Comparison of ENCODE assay signal across 36 cellular contexts in genomic region chr12:109786799-109787198, GRCh38. TPM values are rescaled to one million over a fixed set of nuclear protein-coding genes. Genes with fewer than 3 reads are reported as not detected.
"Had no signal": no experiment of that assay in that cellular context is flagged by ENCODE, and none has a peak within 500 bp of the region (broad histone marks: within the 10 kb centered on the region; RNA-seq: fewer than 3 reads in every experiment).

No MANE protein-coding gene starts in this region.

- H3K9me3 Mint-ChIP-seq: activated B cell treated with CpG ODN at 0.5 μM for 24 hours; activated CD4-positive, alpha-beta memory T cell treated with anti-CD3 and anti-CD28 coated beads for 36 hours; activated CD4-positive, alpha-beta T cell treated with anti-CD3 and anti-CD28 coated beads, Interleukin-2, amount 10 ng/mL, durations not matched to agents 24 days and 14 days; activated CD8-positive, alpha-beta T cell treated with anti-CD3 and anti-CD28 coated beads for 36 hours; activated naive CD4-positive, alpha-beta T cell treated with anti-CD3 and anti-CD28 coated beads for 36 hours; activated naive CD4-positive, alpha-beta T cell treated with anti-CD3 and anti-CD28 coated beads, Interleukin-2, amount 50 U/mL, for 72 hours; activated T-cell treated with anti-CD3 and anti-CD28 coated beads, Interleukin-2, amount 50 U/mL, for 4 hours; activated T-cell treated with anti-CD3 and anti-CD28 coated beads, Interleukin-2, amount 50 U/mL, for 72 hours; activated T-helper 1 cell treated with anti-CD3 and anti-CD28 coated beads, Interleukin-12 subunit alpha, Interleukin-12 subunit beta, Interleukin-2, Interleukin-4 antibody, amounts not matched to agents 30 ng/mL and 10 ng/mL and 1 ng/mL, durations not matched to agents 14 hours and 24 hours and 36 hours; activated T-helper 17 cell treated with anti-CD3 and anti-CD28 coated beads, Interleukin-2, amount 50 U/mL, for 72 hours; T-helper 1 cell treated with Interleukin-12 subunit alpha and Interleukin-12 subunit beta and Interleukin-4 antibody, amounts not matched to agents 30 μg/mL and 1 μg/mL, for 36 hours; T-helper 2 cell treated with Interferon-gamma antibody and Interleukin-4, amounts not matched to agents 5 μg/mL and 100 μg/mL, for 36 hours had no signal

- H3K27ac Mint-ChIP-seq: activated B cell treated with CpG ODN at 0.5 μM for 24 hours; activated CD4-positive, alpha-beta memory T cell treated with anti-CD3 and anti-CD28 coated beads for 36 hours; activated CD4-positive, alpha-beta T cell treated with anti-CD3 and anti-CD28 coated beads, Interleukin-2, amount 10 ng/mL, durations not matched to agents 24 days and 14 days; activated CD8-positive, alpha-beta T cell treated with anti-CD3 and anti-CD28 coated beads for 36 hours; activated naive CD4-positive, alpha-beta T cell treated with anti-CD3 and anti-CD28 coated beads for 36 hours; activated naive CD4-positive, alpha-beta T cell treated with anti-CD3 and anti-CD28 coated beads, Interleukin-2, amount 50 U/mL, for 72 hours; activated naive CD8-positive, alpha-beta T cell treated with anti-CD3 and anti-CD28 coated beads for 36 hours; activated T-cell treated with anti-CD3 and anti-CD28 coated beads, Interleukin-2, amount 50 U/mL, for 72 hours; activated T-helper 1 cell treated with anti-CD3 and anti-CD28 coated beads, Interleukin-12 subunit alpha, Interleukin-12 subunit beta, Interleukin-2, Interleukin-4 antibody, amounts not matched to agents 30 ng/mL and 10 ng/mL and 1 ng/mL, durations not matched to agents 14 hours and 24 hours and 36 hours; activated T-helper 17 cell treated with anti-CD3 and anti-CD28 coated beads, Interleukin-2, amount 50 U/mL, for 72 hours; T-helper 1 cell treated with Interleukin-12 subunit alpha and Interleukin-12 subunit beta and Interleukin-4 antibody, amounts not matched to agents 30 μg/mL and 1 μg/mL, for 36 hours; T-helper 2 cell treated with Interferon-gamma antibody and Interleukin-4, amounts not matched to agents 5 μg/mL and 100 μg/mL, for 36 hours had no signal

- H3K9me3 ChIP-seq: adrenal gland, body of pancreas, breast epithelium had no signal

- H3K4me1 ChIP-seq: adrenal gland, body of pancreas, breast epithelium had no signal

- H3K4me3 Mint-ChIP-seq: activated B cell treated with CpG ODN at 0.5 μM for 24 hours; activated CD4-positive, alpha-beta memory T cell treated with anti-CD3 and anti-CD28 coated beads for 36 hours; activated CD4-positive, alpha-beta T cell treated with anti-CD3 and anti-CD28 coated beads, Interleukin-2, amount 10 ng/mL, durations not matched to agents 24 days and 14 days; activated CD8-positive, alpha-beta T cell treated with anti-CD3 and anti-CD28 coated beads for 36 hours; activated naive CD4-positive, alpha-beta T cell treated with anti-CD3 and anti-CD28 coated beads for 36 hours; activated naive CD8-positive, alpha-beta T cell treated with anti-CD3 and anti-CD28 coated beads for 36 hours; activated T-cell treated with anti-CD3 and anti-CD28 coated beads, Interleukin-2, amount 50 U/mL, for 4 hours; activated T-cell treated with anti-CD3 and anti-CD28 coated beads, Interleukin-2, amount 50 U/mL, for 72 hours; activated T-helper 1 cell treated with anti-CD3 and anti-CD28 coated beads, Interleukin-12 subunit alpha, Interleukin-12 subunit beta, Interleukin-2, Interleukin-4 antibody, amounts not matched to agents 30 ng/mL and 10 ng/mL and 1 ng/mL, durations not matched to agents 14 hours and 24 hours and 36 hours; activated T-helper 17 cell treated with anti-CD3 and anti-CD28 coated beads, Interleukin-2, amount 50 U/mL, for 72 hours; T-helper 1 cell treated with Interleukin-12 subunit alpha and Interleukin-12 subunit beta and Interleukin-4 antibody, amounts not matched to agents 30 μg/mL and 1 μg/mL, for 36 hours; T-helper 2 cell treated with Interferon-gamma antibody and Interleukin-4, amounts not matched to agents 5 μg/mL and 100 μg/mL, for 36 hours had no signal

- H3K27me3 Mint-ChIP-seq: activated CD4-positive, alpha-beta T cell treated with anti-CD3 and anti-CD28 coated beads, Interleukin-2, amount 10 ng/mL, durations not matched to agents 24 days and 14 days had no signal

- H3K36me3 Mint-ChIP-seq: activated CD4-positive, alpha-beta memory T cell treated with anti-CD3 and anti-CD28 coated beads for 36 hours; activated naive CD4-positive, alpha-beta T cell treated with anti-CD3 and anti-CD28 coated beads, Interleukin-2, amount 50 U/mL, for 72 hours; activated naive CD8-positive, alpha-beta T cell treated with anti-CD3 and anti-CD28 coated beads for 36 hours had no signal

- H3K4me3 ChIP-seq: adrenal gland, body of pancreas, breast epithelium had no signal

- H3K36me3 ChIP-seq: adrenal gland, brain microvascular endothelial cell, breast epithelium had no signal

- ATAC-seq: activated CD8-positive, alpha-beta T cell treated with anti-CD3 and anti-CD28 coated beads for 36 hours; activated naive CD4-positive, alpha-beta T cell treated with anti-CD3 and anti-CD28 coated beads, Interleukin-2, amount 50 U/mL, for 72 hours; activated T-cell treated with anti-CD3 and anti-CD28 coated beads, Interleukin-2, amount 50 U/mL, for 4 hours; activated T-cell treated with anti-CD3 and anti-CD28 coated beads, Interleukin-2, amount 50 U/mL, for 72 hours; activated T-helper 17 cell treated with anti-CD3 and anti-CD28 coated beads, Interleukin-2, amount 50 U/mL, for 72 hours; body of pancreas had no signal

- H3K27ac ChIP-seq: adrenal gland, body of pancreas, brain microvascular endothelial cell, breast epithelium, VCaP had no signal

- H3K4me1 Mint-ChIP-seq: activated B cell treated with CpG ODN at 0.5 μM for 24 hours; activated CD4-positive, alpha-beta T cell treated with anti-CD3 and anti-CD28 coated beads, Interleukin-2, amount 10 ng/mL, durations not matched to agents 24 days and 14 days; activated naive CD8-positive, alpha-beta T cell treated with anti-CD3 and anti-CD28 coated beads for 36 hours; activated T-helper 17 cell treated with anti-CD3 and anti-CD28 coated beads, Interleukin-2, amount 50 U/mL, for 72 hours had no signal

- H3K27me3 ChIP-seq: adrenal gland, body of pancreas, brain microvascular endothelial cell, breast epithelium had no signal

- DNase-seq: activated B cell treated with CpG ODN at 0.5 μM for 24 hours; activated CD4-positive, alpha-beta memory T cell treated with anti-CD3 and anti-CD28 coated beads for 36 hours; activated CD4-positive, alpha-beta T cell treated with anti-CD3 and anti-CD28 coated beads for 4 hours; activated CD4-positive, alpha-beta T cell treated with anti-CD3 and anti-CD28 coated beads, Interleukin-2, amount 10 ng/mL, durations not matched to agents 24 days and 14 days; activated CD4-positive, alpha-beta T cell treated with anti-CD3 and anti-CD28 coated beads, Interleukin-2, amount 50 U/mL, for 1 hour; activated CD4-positive, alpha-beta T cell treated with anti-CD3 and anti-CD28 coated beads, Interleukin-2, amount 50 U/mL, for 4 hours; activated CD4-positive, CD25-positive, alpha-beta regulatory T cell treated with anti-CD3 and anti-CD28 coated beads, Interleukin-2, amount 50 U/mL, for 72 hours; activated CD8-positive, alpha-beta memory T cell treated with anti-CD3 and anti-CD28 coated beads, Interleukin-2, amount 50 U/mL, for 4 hours; activated CD8-positive, alpha-beta T cell treated with anti-CD3 and anti-CD28 coated beads for 36 hours; activated effector memory CD4-positive, alpha-beta T cell treated with anti-CD3 and anti-CD28 coated beads, Interleukin-2, amount 50 U/mL, for 16 hours; activated gamma-delta T cell treated with Interleukin-2 at 50 U/mL for 16 hours; activated naive CD4-positive, alpha-beta T cell; activated naive CD4-positive, alpha-beta T cell treated with anti-CD3 and anti-CD28 coated beads for 36 hours; activated naive CD4-positive, alpha-beta T cell treated with anti-CD3 and anti-CD28 coated beads, Interleukin-2, amount 50 U/mL, for 16 hours; activated naive CD8-positive, alpha-beta T cell treated with anti-CD3 and anti-CD28 coated beads for 36 hours; activated T-cell treated with anti-CD3 and anti-CD28 coated beads for 4 hours; activated T-cell treated with anti-CD3 and anti-CD28 coated beads, Interleukin-2, amount 50 U/mL, for 1 hour; activated T-cell treated with anti-CD3 and anti-CD28 coated beads, Interleukin-2, amount 50 U/mL, for 4 hours; activated T-cell treated with anti-CD3 and anti-CD28 coated beads, Interleukin-2, amount 50 U/mL, for 72 hours; adrenal gland; amniotic stem cell; aorta; body of pancreas; brain microvascular endothelial cell; central memory CD4-positive, alpha-beta T cell; T-helper 1 cell; T-helper 2 cell; T-helper 9 cell had no signal

RNA-seq across cellular contexts. Expression of gene TRPV4, which starts 46.4 kb away (rescaled TPM):
- total RNA-seq: activated B cell treated with CpG ODN at 0.5 μM for 24 hours; activated CD4-positive, alpha-beta memory T cell treated with anti-CD3 and anti-CD28 coated beads for 36 hours; activated CD4-positive, alpha-beta T cell treated with anti-CD3 and anti-CD28 coated beads, Interleukin-2, amount 10 ng/mL, durations not matched to agents 24 days and 14 days; activated CD8-positive, alpha-beta memory T cell treated with anti-CD3 and anti-CD28 coated beads for 36 hours; activated CD8-positive, alpha-beta T cell treated with anti-CD3 and anti-CD28 coated beads for 36 hours; activated naive CD4-positive, alpha-beta T cell treated with anti-CD3 and anti-CD28 coated beads for 36 hours; activated naive CD4-positive, alpha-beta T cell treated with anti-CD3 and anti-CD28 coated beads, Interleukin-2, amount 50 U/mL, for 72 hours; activated naive CD8-positive, alpha-beta T cell treated with anti-CD3 and anti-CD28 coated beads for 36 hours; activated T-cell treated with anti-CD3 and anti-CD28 coated beads, Interleukin-2, amount 50 U/mL, for 4 hours; activated T-cell treated with anti-CD3 and anti-CD28 coated beads, Interleukin-2, amount 50 U/mL, for 72 hours; activated T-helper 1 cell treated with anti-CD3 and anti-CD28 coated beads, Interleukin-12 subunit alpha, Interleukin-12 subunit beta, Interleukin-2, Interleukin-4 antibody, amounts not matched to agents 30 ng/mL and 10 ng/mL and 1 ng/mL, durations not matched to agents 14 hours and 24 hours and 36 hours; activated T-helper 17 cell treated with anti-CD3 and anti-CD28 coated beads, Interleukin-2, amount 50 U/mL, for 72 hours had no signal
